ENCODE assay signal across 20 cellular contexts in the genomic region with DNA sequence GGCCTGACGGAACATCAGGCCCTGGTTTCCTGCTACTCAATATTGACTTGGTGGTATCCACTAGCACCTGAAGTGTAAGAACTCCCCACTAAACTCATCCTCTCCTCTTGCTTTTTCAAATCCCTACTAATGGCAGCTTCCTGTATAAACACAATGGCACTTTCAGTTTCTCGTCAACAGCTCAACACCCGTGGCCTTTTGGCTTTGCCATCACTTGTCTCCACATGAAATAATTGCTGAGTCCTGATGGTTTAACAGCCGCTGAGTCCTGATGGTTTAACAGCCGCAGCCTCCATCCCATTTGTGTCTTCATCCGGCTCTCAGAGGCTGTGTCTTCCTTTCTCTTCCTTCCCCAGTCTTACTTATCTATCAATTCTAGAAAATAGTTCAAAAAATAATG.
"Had no signal": no experiment of that assay in that cellular context is flagged by ENCODE, and none has a peak within 500 bp of the region (broad histone marks: within the 10 kb centered on the region; RNA-seq: fewer than 3 reads in every experiment).

No MANE protein-coding gene starts in this region.

- H3K9me3 ChIP-seq: mucosa of descending colon, neutrophil, ovary, prostate gland, testis, transverse colon had no signal

- H3K4me1 ChIP-seq: breast epithelium, lower lobe of right lung, prostate gland, testis had no signal

- DNase-seq: activated CD4-positive, alpha-beta memory T cell treated with anti-CD3 and anti-CD28 coated beads, Interleukin-2, amount 10 ng/mL, durations not matched to agents 7 days and 5 days; activated CD4-positive, alpha-beta T cell treated with anti-CD3 and anti-CD28 coated beads for 1 hour; activated CD4-positive, alpha-beta T cell treated with anti-CD3 and anti-CD28 coated beads, Interleukin-2, amount 10 ng/mL, durations not matched to agents 7 days and 5 days; activated naive CD4-positive, alpha-beta T cell; activated T-cell treated with anti-CD3 and anti-CD28 coated beads, Interleukin-2, amount 50 U/mL, for 72 hours; central memory CD4-positive, alpha-beta T cell; endodermal cell; foreskin melanocyte; heart right ventricle; lower lobe of right lung; mucosa of descending colon; ovary; retina; stimulated activated naive CD4-positive, alpha-beta T cell treated with Interleukin-2 at 50 U/mL for 16 hours; testis; transverse colon had no signal

- H3K36me3 ChIP-seq: breast epithelium, esophagus muscularis mucosa, heart right ventricle, lower lobe of right lung, neutrophil, ovary, prostate gland, transverse colon had no signal

- H3K27ac ChIP-seq: breast epithelium, esophagus muscularis mucosa, lower lobe of right lung, neutrophil, ovary, prostate gland, testis, transverse colon had no signal

- H3K4me3 ChIP-seq: breast epithelium, esophagus muscularis mucosa, heart right ventricle, lower lobe of right lung, mucosa of descending colon, ovary, prostate gland, testis, transverse colon had no signal

- H3K27me3 ChIP-seq: breast epithelium, esophagus muscularis mucosa, heart right ventricle, neutrophil, ovary, testis, transverse colon had no signal
